10 cellular contexts compared by ENCODE assay signal in genomic region chr20:8153281-8153908, GRCh38. TPM values are rescaled to one million over a fixed set of nuclear protein-coding genes. Genes with fewer than 3 reads are reported as not detected.
DNase-seq lines count a peak whose midpoint lies in the region; ATAC-seq and TF ChIP-seq lines count a peak whose summit lies in the region.
"Had no signal": no experiment of that assay in that cellular context is flagged by ENCODE, and none has a peak within 500 bp of the region (broad histone marks: within the 10 kb centered on the region; RNA-seq: fewer than 3 reads in every experiment).

No MANE protein-coding gene starts in this region.

- H3F3A ChIP-seq in PC-3 (ENCODE audit: low read length, unreplicated experiment) = no peaks in the 10 kb centered on the region

- no peak for TF ChIP-seq CTCF in DND-41 (IDR thresholded peaks at IDR 0.05; ENCODE audit: borderline replicate concordance, extremely low read depth, low read length, poor library complexity, severe bottlenecking)
- TF ChIP-seq CTCF in PC-3 (conservative IDR thresholded peaks at IDR 0.05; ENCODE audit: low read depth, low read length) = no peak

- H3K36me3 ChIP-seq in DND-41 (ENCODE audit: insufficient read depth, low read length) (peaks cover 22% of the 10 kb centered on the region), PC-3 (ENCODE audit: low read depth, low read length) (no peaks in the 10 kb centered on the region), MG63 (no peaks in the 10 kb centered on the region)

- H3K9me3 ChIP-seq in DND-41 (ENCODE audit: insufficient read depth, low read length, severe bottlenecking) (peaks cover 3% of the 10 kb centered on the region), PC-3 (ENCODE audit: low read length) (0 out of 2 replicates have a peak, but pooled peaks cover 5% of the 10 kb centered on the region), MG63 (peaks cover 5% of the 10 kb centered on the region; the same call in 1 of the 2 replicates)

- peak overlapping the region in 1 of 2 experiments; percentile 5; a peak in 1 of 4 replicates for H3K4me3 ChIP-seq in DND-41 (ENCODE audit: low read depth in 1 of 2, low read length in 2 of 2)
- no peak overlapping the region for H3K4me3 ChIP-seq in PC-3 (ENCODE audit: low read length)
- no peak overlapping the region for H3K4me3 ChIP-seq in MG63
- H3K4me3 ChIP-seq: PC-9 had no signal

- CTCF ChIA-PET in PC-3 (lab: Charles Lee) = no interaction called here

- H3K27ac ChIP-seq in DND-41 (ENCODE audit: low read length) (peak overlapping the region; percentile 85), PC-3 (ENCODE audit: low read length) (no peak overlapping the region)
- H3K27ac ChIP-seq: PC-9 had no signal

- intact Hi-C loops in PC-3 (cut with micrococcal nuclease) = no loop called here

- H3K4me2 ChIP-seq in DND-41 (ENCODE audit: insufficient read depth, low read length) = peak overlapping the region; percentile 48; the same call in 1 of the 2 replicates
- H3K4me2 ChIP-seq in PC-3 (ENCODE audit: low read length) = no peak overlapping the region
- H3K4me2 ChIP-seq: PC-9 had no signal

- H3K4me1 ChIP-seq in DND-41 (ENCODE audit: insufficient read depth, low read length) = peaks cover 75% of the 10 kb centered on the region
- H3K4me1 ChIP-seq in PC-3 (ENCODE audit: insufficient read depth, low read length) = peaks cover 45% of the 10 kb centered on the region

- ATAC-seq in DND-41 (ENCODE audit: insufficient read depth, low read depth) = peak; percentile 85
- ATAC-seq in GM21381 (IDR thresholded peaks at IDR 0.05; ENCODE audit: unreplicated experiment) = peak; percentile 70
- no peak for ATAC-seq in PC-3
- no peak for ATAC-seq in HG03457 (IDR thresholded peaks at IDR 0.05; ENCODE audit: unreplicated experiment)

- POLR2A ChIA-PET in PC-3 (lab: Charles Lee; ENCODE audit: unreplicated experiment) = no interaction called here

- peaks cover 81% of the 10 kb centered on the region for H3K79me2 ChIP-seq in DND-41 (ENCODE audit: insufficient read depth, low read length)
- no peaks in the 10 kb centered on the region for H3K79me2 ChIP-seq in PC-3 (ENCODE audit: low read length)

- peak; percentile 65 for DNase-seq in DND-41
- DNase-seq in PC-3 = peak; percentile 28
- peak; percentile 30 for DNase-seq in kidney tubule cell (ENCODE audit: low spot score)
- DNase-seq in C1 segment of cervical spinal cord (lab: John Stamatoyannopoulos, UW) = no peak
- no peak for DNase-seq in stimulated activated naive CD4-positive, alpha-beta T cell treated with Interleukin-2 at 50 U/mL for 16 hours (lab: John Stamatoyannopoulos, UW)
- no peak for DNase-seq in MG63
- DNase-seq: head of caudate nucleus, PC-9 had no signal

- no TSS peak for BruUV-seq in PC-3 (replicated peaks; lab: Mats Ljungman, UMichigan)

- no peak overlapping the region for H2AFZ ChIP-seq in DND-41 (ENCODE audit: low read depth, low read length)
- no peak overlapping the region for H2AFZ ChIP-seq in PC-3 (ENCODE audit: low read length)
- H2AFZ ChIP-seq: PC-9 had no signal

- peak overlapping the region; percentile 39 for H3K9ac ChIP-seq in DND-41 (ENCODE audit: low read depth, low read length)
- H3K9ac ChIP-seq in PC-3 (ENCODE audit: low read length) = no peak overlapping the region

- peaks cover 4% of the 10 kb centered on the region; the same call in 1 of the 2 replicates for H4K20me1 ChIP-seq in DND-41 (ENCODE audit: insufficient read depth, low read length)
- no peaks in the 10 kb centered on the region for H4K20me1 ChIP-seq in PC-3 (ENCODE audit: low read length)

- H3K9me2 ChIP-seq in PC-3 (replicated peaks; ENCODE audit: low read length) = no peaks in the 10 kb centered on the region

- H3K27me3 ChIP-seq in DND-41 (ENCODE audit: insufficient read depth, low read length, poor library complexity) (no peaks in the 10 kb centered on the region), PC-3 (ENCODE audit: low read length) (no peaks in the 10 kb centered on the region), MG63 (no peaks in the 10 kb centered on the region)

RNA-seq across cellular contexts. Expression of gene PLCB1, which starts 21.3 kb away (rescaled TPM):
- 4.4 TPM in 2 replicates for total RNA-seq in PC-3 (2014; rRNA removed)
- 11.8 and 16.0 TPM in 2 replicates for total RNA-seq in MG63 (2014; rRNA removed; shearing (Covaris generic); ENCODE audit: low replicate concordance)
- total RNA-seq: PC-9 had no signal

Comparison
In these comparisons a context has a peak if more than half of its experiments do, and no peak if none do; other contexts are left out.
1. ATAC-seq: peak in DND-41 (single experiment) and GM21381 (single experiment); none in PC-3 (single experiment) and HG03457 (single experiment).
2. DNase-seq: peak in DND-41 (single experiment), PC-3 (single experiment) and kidney tubule cell (single experiment); none in C1 segment of cervical spinal cord (0 of 14), stimulated activated naive CD4-positive, alpha-beta T cell treated with Interleukin-2 at 50 U/mL for 16 hours (single experiment) and MG63 (single experiment).